Comparison of ENCODE assay signal across 9 cellular contexts in genomic region chr7:90190995-90191394, GRCh38. TPM values are rescaled to one million over a fixed set of nuclear protein-coding genes. Genes with fewer than 3 reads are reported as not detected.
"Had no signal": no experiment of that assay in that cellular context is flagged by ENCODE, and none has a peak within 500 bp of the region (broad histone marks: within the 10 kb centered on the region; RNA-seq: fewer than 3 reads in every experiment).

No MANE protein-coding gene starts in this region.

- FAIRE-seq: G401.6, GM12878, GM12891, GM12892, GM18507, GM19239 had no signal

- H3K4me3 ChIP-seq: GM12878 had no signal

- DNase-seq: GDM1, GF-D8 had no signal

RNA-seq across cellular contexts. Expression of gene STEAP1, which starts 36.7 kb away (rescaled TPM):
- total RNA-seq: G401 had no signal
